8 cellular contexts compared by ENCODE assay signal in genomic region chr2:9548506-9548905, GRCh38. TPM values are rescaled to one million over a fixed set of nuclear protein-coding genes. Genes with fewer than 3 reads are reported as not detected.
DNase-seq lines count a peak whose midpoint lies in the region; ATAC-seq, FAIRE-seq and TF ChIP-seq lines count a peak whose summit lies in the region.

No MANE protein-coding gene starts in this region.

- WGBS in HepG2 (ENCODE audit: low lambda C conversion rate) = 93% methylated on average over 2 of the region's 2 CpGs
- WGBS in prostate gland = 83% methylated on average over 2 of the region's 2 CpGs
- WGBS in heart left ventricle, 4 donors = 54 to 60% (median 56%) methylated on average over 2 of the region's 2 CpGs

- CTCF ChIA-PET in Panc1 (lab: Charles Lee) = no interaction called here
- CTCF ChIA-PET in HepG2 (lab: Yijun Ruan, JAX; ENCODE audit: low intra/inter-chr PET ratio, low total read pairs) = no interaction called here

- no peak overlapping the region for H3K4me2 ChIP-seq in HepG2 (ENCODE audit: low read depth, low read length)

- no peaks in the 10 kb centered on the region for H3K36me3 ChIP-seq in Panc1 (ENCODE audit: control insufficient read depth, insufficient read depth, low read length)
- no peaks in the 10 kb centered on the region for H3K36me3 ChIP-seq in mucosa of rectum (ENCODE audit: control insufficient read depth in 2 of 2, insufficient read depth in 2 of 2, low read length in 2 of 2)
- H3K36me3 ChIP-seq in HepG2 (replicated peaks in 1 of 2; ENCODE audit: control insufficient read depth in 1 of 2, insufficient read depth in 2 of 2, low read length in 2 of 2) = no peaks in the 10 kb centered on the region
- H3K36me3 ChIP-seq in prostate gland = no peaks in the 10 kb centered on the region
- H3K36me3 ChIP-seq in heart left ventricle = no peaks in the 10 kb centered on the region

- POLR2A ChIA-PET in Panc1 (lab: Charles Lee) = no interaction called here
- POLR2A ChIA-PET in HepG2 (lab: Yijun Ruan, JAX) = no interaction called here

- intact Hi-C loops in Panc1 (cut with micrococcal nuclease; ENCODE audit: unreplicated experiment) (no loop called here), HepG2 (cut with micrococcal nuclease; ENCODE audit: unreplicated experiment) (no loop called here), prostate gland (cut with DNase I) (no loop called here), heart left ventricle (cut with DNase I) (no loop called here)

- H3K4me1 ChIP-seq in Panc1 (ENCODE audit: control insufficient read depth, insufficient read depth, low read length) (peaks cover 24% of the 10 kb centered on the region), mucosa of rectum (ENCODE audit: control insufficient read depth in 2 of 2, insufficient read depth in 2 of 2, low read length in 2 of 2) (peaks cover 2 to 7% of the 10 kb centered on the region in 2 donors), HepG2 (ENCODE audit: insufficient read depth, low read length) (peaks cover 44% of the 10 kb centered on the region), prostate gland (replicated peaks) (no peaks in the 10 kb centered on the region), heart left ventricle (peaks cover 7 to 99% (median 50%) of the 10 kb centered on the region in 12 donors)

- FAIRE-seq in HepG2 (lab: Jason Lieb, UNC) = no peak

- no peak for TF ChIP-seq POLR2A in HepG2 (IDR thresholded peaks at IDR 0.05; ENCODE audit: insufficient read depth in 1 of 2, low read depth in 2 of 2, low read length in 2 of 2)
- TF ChIP-seq POLR2A in prostate gland (IDR thresholded peaks at IDR 0.05) = no peak
- TF ChIP-seq POLR2A in heart left ventricle (IDR thresholded peaks at IDR 0.05) = no peak

- ATAC-seq in GM18520 (IDR thresholded peaks at IDR 0.05; ENCODE audit: unreplicated experiment) (peak; percentile 57), HG02642 (IDR thresholded peaks at IDR 0.05; ENCODE audit: poor library complexity, unreplicated experiment) (peak; percentile 48), Panc1 (no peak), HG02588 (IDR thresholded peaks at IDR 0.05; ENCODE audit: unreplicated experiment) (no peak), HepG2 (no peak), heart left ventricle (no peak)

- TSS peak; percentile 10 for BruUV-seq in Panc1 (replicated peaks; lab: Mats Ljungman, UMichigan)
- BruUV-seq in HepG2 (replicated peaks; lab: Mats Ljungman, UMichigan) = no TSS peak

- H3K27ac ChIP-seq in Panc1 (ENCODE audit: low read length) = no peak overlapping the region
- peak overlapping the region; percentile 1 to 24 for H3K27ac ChIP-seq in mucosa of rectum (ENCODE audit: low read depth in 2 of 2, low read length in 2 of 2)
- no peak overlapping the region for H3K27ac ChIP-seq in HepG2 (ENCODE audit: extremely low read length, insufficient read depth, low read length)
- no peak overlapping the region for H3K27ac ChIP-seq in prostate gland
- peak overlapping the region in 1 of 12 donors; percentile 73 for H3K27ac ChIP-seq in heart left ventricle

- H2AFZ ChIP-seq in HepG2 (ENCODE audit: low read length) = no peak overlapping the region

- TF ChIP-seq CTCF in Panc1 (IDR thresholded peaks at IDR 0.05) = no peak
- TF ChIP-seq CTCF in HepG2 (CRISPR knock-in tag; IDR thresholded peaks at IDR 0.05) = no peak
- no peak for TF ChIP-seq CTCF in prostate gland (IDR thresholded peaks at IDR 0.05)
- no peak for TF ChIP-seq CTCF in heart left ventricle (IDR thresholded peaks at IDR 0.05)

- H3K9me3 ChIP-seq in Panc1 (ENCODE audit: control insufficient read depth, insufficient read depth, low read depth, low read length) = no peaks in the 10 kb centered on the region
- no peaks in the 10 kb centered on the region for H3K9me3 ChIP-seq in mucosa of rectum (ENCODE audit: control insufficient read depth in 2 of 2, low read length in 2 of 2)
- H3K9me3 ChIP-seq in HepG2 (ENCODE audit: low read length) = no peaks in the 10 kb centered on the region
- H3K9me3 ChIP-seq in prostate gland = no peaks in the 10 kb centered on the region
- no peaks in the 10 kb centered on the region for H3K9me3 ChIP-seq in heart left ventricle

- in situ Hi-C loops in Panc1 (cut with HindIII; ENCODE audit: low pct_unique_long_range_greater_than_20kb, low sequenced_read_pairs) = no loop called here
- in situ Hi-C loops in HepG2 (cut with HindIII; ENCODE audit: extremely low pct_ligation_motif_present, low pct_unique_long_range_greater_than_20kb) = no loop called here

- no peak for TF ChIP-seq RAD21 in HepG2 (CRISPR knock-in tag; IDR thresholded peaks at IDR 0.05)

- H3K9ac ChIP-seq in mucosa of rectum (ENCODE audit: low read depth in 1 of 2, low read length in 2 of 2) (no peak overlapping the region), HepG2 (ENCODE audit: insufficient read depth, low read depth, low read length) (no peak overlapping the region)

- H3K79me2 ChIP-seq in HepG2 (ENCODE audit: insufficient read depth, low read length) = peaks cover 90% of the 10 kb centered on the region

- H4K20me1 ChIP-seq in HepG2 (ENCODE audit: insufficient read depth, low read length) = peaks cover 3% of the 10 kb centered on the region; the same call in 1 of the 2 replicates

- TF ChIP-seq EP300 in HepG2 (IDR thresholded peaks at IDR 0.05; ENCODE audit: low read depth in 2 of 2, low read length in 2 of 2) (no peak), HepG2 (CRISPR knock-in tag; IDR thresholded peaks at IDR 0.05; ENCODE audit: borderline replicate concordance) (no peak)

- H3K27me3 ChIP-seq in Panc1 (ENCODE audit: control insufficient read depth, insufficient read depth, low read length) (no peaks in the 10 kb centered on the region), mucosa of rectum (ENCODE audit: control insufficient read depth in 2 of 2, insufficient read depth in 2 of 2, low read length in 2 of 2) (no peaks in the 10 kb centered on the region), HepG2 (ENCODE audit: control insufficient read depth in 1 of 2, insufficient read depth in 2 of 2, low read length in 2 of 2) (no peaks in the 10 kb centered on the region), prostate gland (replicated peaks; ENCODE audit: insufficient read depth) (no peaks in the 10 kb centered on the region), heart left ventricle (no peaks in the 10 kb centered on the region)

- H3K4me3 ChIP-seq in Panc1 (ENCODE audit: low read depth in 2 of 2, low read length in 2 of 2) (no peak overlapping the region), mucosa of rectum (ENCODE audit: low read length in 2 of 2) (no peak overlapping the region), HepG2 (replicated peaks in 1 of 3; ENCODE audit: insufficient read depth in 1 of 3, low read depth in 2 of 3, low read length in 3 of 3) (no peak overlapping the region), prostate gland (no peak overlapping the region), heart left ventricle (peak overlapping the region in 1 of 12 donors; percentile 3)

- DNase-seq in Panc1 (ENCODE audit: low read depth, low spot score) (no peak), HepG2 (ENCODE audit: low spot score) (no peak), prostate gland (ENCODE audit: low spot score) (no peak), heart left ventricle (no peak)

TF ChIP-seq in HepG2, 621 proteins besides CTCF, POLR2A, EP300 and RAD21:
- no peak for TF ChIP-seq ZNF782 (CRISPR knock-in tag; IDR thresholded peaks at IDR 0.05; ENCODE audit: borderline replicate concordance)

RNA-seq across cellular contexts. Expression of gene ADAM17, which starts 7.1 kb away (rescaled TPM):
- total RNA-seq in Panc1 (2021; ENCODE audit: unreplicated experiment) (50.0 TPM), HepG2 (2016; rRNA removed; fragmentation: Illumina TruSeq; extraction: Trizol) (18.5 and 33.4 TPM in 2 replicates), prostate gland (10 to 100 TPM; 15.8 to 40.0 TPM), heart left ventricle (10 to 100 TPM in 8 of 9 donors, 1 to 10 TPM in 1; 8.9 to 22.4 (median 15.1) TPM)
- polyA plus RNA-seq in Panc1 (2012; ENCODE audit: insufficient read length) = 33.9 TPM
- 10.8 TPM in 2 replicates for total RNA-seq in HepG2 (2016; cell fraction: cytosol; rRNA removed; fragmentation: Illumina TruSeq; extraction: Trizol; ENCODE audit: low read depth)
- 17.9 and 33.4 TPM in 2 replicates for total RNA-seq in HepG2 (2016; cell fraction: insoluble cytoplasmic fraction; rRNA removed; fragmentation: Illumina TruSeq; extraction: Trizol)
- 9.7 and 11.1 TPM in 2 replicates for total RNA-seq in HepG2 (2016; cell fraction: membrane; rRNA removed; fragmentation: Illumina TruSeq; extraction: Trizol)
- total RNA-seq in HepG2 (2016; cell fraction: nucleus; rRNA removed; fragmentation: Illumina TruSeq; extraction: Trizol) = 38.0 and 48.8 TPM in 2 replicates
- polyA plus RNA-seq in HepG2 (2011; rRNA removed) (6.5 and 8.3 TPM in 2 replicates), heart left ventricle (10 to 100 TPM in 1 of 2 donors, 1 to 10 TPM in 1; 6.5 to 12.1 TPM)
- polyA plus RNA-seq in HepG2 (2011; cell fraction: cytosol; rRNA removed) = 5.1 and 5.6 TPM in 2 replicates
- polyA plus RNA-seq in HepG2 (2011; cell fraction: nucleus; rRNA removed) = 8.8 and 9.4 TPM in 2 replicates
- polyA plus RNA-seq in HepG2 (2012) = 17.9 and 24.2 TPM in 2 replicates
- polyA plus RNA-seq in HepG2 (2016; cell fraction: cytosol; fragmentation: Illumina TruSeq; extraction: Trizol; ENCODE audit: low read depth) = 0.97 and 1.1 TPM in 2 replicates
- 9.7 and 10.5 TPM in 2 replicates for polyA plus RNA-seq in HepG2 (2016; cell fraction: insoluble cytoplasmic fraction; fragmentation: Illumina TruSeq; extraction: Trizol; ENCODE audit: low read depth)
- 2.6 and 3.0 TPM in 2 replicates for polyA plus RNA-seq in HepG2 (2016; cell fraction: membrane; fragmentation: Illumina TruSeq; extraction: Trizol; ENCODE audit: low read depth)
- 34.9 and 37.9 TPM in 2 replicates for polyA plus RNA-seq in HepG2 (2016; cell fraction: nucleus; fragmentation: Illumina TruSeq; extraction: Trizol; ENCODE audit: insufficient read depth, low read depth)
- 12.1 and 17.0 TPM in 2 replicates for polyA minus RNA-seq in HepG2 (2011; rRNA and poly(A)+ RNA removed; ENCODE audit: low replicate concordance)
- 6.2 and 8.7 TPM in 2 replicates for polyA minus RNA-seq in HepG2 (2011; cell fraction: cytosol; rRNA and poly(A)+ RNA removed)
- 31.7 and 39.2 TPM in 2 replicates for polyA minus RNA-seq in HepG2 (2011; cell fraction: nucleus; rRNA and poly(A)+ RNA removed)

Comparison
In these comparisons a context has a peak if more than half of its experiments do, and no peak if none do; other contexts are left out.
1. ATAC-seq: peak in GM18520 (single experiment) and HG02642 (single experiment); none in Panc1 (single experiment), HG02588 (single experiment), HepG2 (single experiment) and heart left ventricle (0 of 4).
2. H3K27ac ChIP-seq: peak in mucosa of rectum (2 of 2); none in Panc1 (single experiment), HepG2 (single experiment) and prostate gland (0 of 2).